In the genomic region with DNA sequence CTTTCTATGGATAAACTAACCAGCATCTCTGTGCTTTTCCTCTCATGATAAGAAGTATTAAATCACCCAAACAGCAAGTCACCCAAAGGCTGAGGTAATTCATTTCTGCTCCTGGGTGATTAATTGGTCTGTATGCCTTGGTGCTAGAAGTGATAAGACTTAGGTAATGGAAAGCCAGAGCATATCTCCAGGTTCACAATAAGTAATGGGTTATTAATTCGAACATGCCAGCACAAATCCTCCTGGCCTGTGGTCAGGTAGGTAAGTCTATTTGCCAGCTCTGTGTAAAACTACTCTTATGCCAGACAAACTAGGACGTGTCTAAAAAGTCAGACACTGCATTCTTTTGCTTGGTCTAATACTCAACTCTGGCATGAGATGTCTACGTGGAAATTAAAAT, we compare ENCODE assay signal across 17 cellular contexts. TPM values are rescaled to one million over a fixed set of nuclear protein-coding genes. Genes with fewer than 3 reads are reported as not detected.
DNase-seq lines count a peak whose midpoint lies in the region; ATAC-seq and TF ChIP-seq lines count a peak whose summit lies in the region.
"Had no signal": no experiment of that assay in that cellular context is flagged by ENCODE, and none has a peak within 500 bp of the region (broad histone marks: within the 10 kb centered on the region; RNA-seq: fewer than 3 reads in every experiment).

No MANE protein-coding gene starts in this region.

- no peaks in the 10 kb centered on the region for H3K36me3 ChIP-seq in HEK293 (ENCODE audit: control insufficient read depth in 2 of 2, insufficient read depth in 1 of 2, low read length in 2 of 2)
- no peaks in the 10 kb centered on the region for H3K36me3 ChIP-seq in RWPE2 (ENCODE audit: low read depth)
- H3K36me3 ChIP-seq: BLaER1 treated with 17β-estradiol and CSF1 and Interleukin-3, amounts not matched to agents 10 nM and 100 nM had no signal

- peaks cover 32% of the 10 kb centered on the region for H3K4me1 Mint-ChIP-seq in Calu3 (ENCODE audit: low read depth, unreplicated experiment)

- H3K27ac Mint-ChIP-seq in Calu3 (ENCODE audit: unreplicated experiment) = no peak overlapping the region

- H3K27ac ChIP-seq in HEK293 (ENCODE audit: extremely low read depth, low read depth, low read length) (no peak overlapping the region), RWPE2 (ENCODE audit: poor library complexity, severe bottlenecking) (peak overlapping the region; percentile 36)
- H3K27ac ChIP-seq: A549; BLaER1 treated with 17β-estradiol and CSF1 and Interleukin-3, amounts not matched to agents 10 nM and 100 nM; HL-60 had no signal

- no peaks in the 10 kb centered on the region for H3K27me3 ChIP-seq in RWPE2 (ENCODE audit: insufficient read depth, poor library complexity, severe bottlenecking)
- H3K27me3 ChIP-seq: BLaER1 treated with 17β-estradiol and CSF1 and Interleukin-3, amounts not matched to agents 10 nM and 100 nM had no signal

- TF ChIP-seq CTCF in HEK293 (tag by site-specific recombination; IDR thresholded peaks at IDR 0.05) (no peak), RWPE2 (IDR thresholded peaks at IDR 0.05; ENCODE audit: poor library complexity, severe bottlenecking) (no peak), Calu3 (IDR thresholded peaks at IDR 0.05; ENCODE audit: unreplicated experiment) (no peak)

- ATAC-seq in RWPE2 (ENCODE audit: low read depth) = peak; percentile 77
- ATAC-seq in left lobe of liver = peak; percentile 20
- no peak for ATAC-seq in HG02840 (IDR thresholded peaks at IDR 0.05; ENCODE audit: low FRiP score, unreplicated experiment)
- ATAC-seq: A549, PC-3 had no signal

- POLR2A ChIA-PET in HEK293 (lab: Yijun Ruan, JAX) = no interaction called here

- H3K9me3 ChIP-seq in HEK293 (ENCODE audit: control insufficient read depth, insufficient read depth, low read depth, low read length) (no peaks in the 10 kb centered on the region), RWPE2 (ENCODE audit: severe bottlenecking) (no peaks in the 10 kb centered on the region)
- H3K9me3 ChIP-seq: A549; BLaER1 treated with 17β-estradiol and CSF1 and Interleukin-3, amounts not matched to agents 10 nM and 100 nM had no signal

- DNase-seq in RWPE2 (ENCODE audit: low spot score) (no peak), erythroblast (lab: John Stamatoyannopoulos, UW) (peak; percentile 14 to 24), left lobe of liver (ENCODE audit: low spot score) (no peak), medulla oblongata (ENCODE audit: extremely low spot score) (no peak), Calu3 (no peak), NCI-H146 (lab: John Stamatoyannopoulos, UW) (no peak)
- DNase-seq: DMS 273 treated with DMSO at 0.1 percent for 48 hours, MV-4-11, NCI-H1930, NCI-H446 treated with DMSO at 0.1 percent for 48 hours, NCI-H748 treated with DMSO at 0.1 percent for 48 hours, PC-3 had no signal

- no TSS peak for BruUV-seq in Calu3 (replicated peaks; lab: Mats Ljungman, UMichigan)

- H3K4me1 ChIP-seq in HEK293 (ENCODE audit: control insufficient read depth, insufficient read depth, low read length) (peaks cover 13% of the 10 kb centered on the region), RWPE2 (ENCODE audit: insufficient read depth, poor library complexity, severe bottlenecking) (peaks cover 19% of the 10 kb centered on the region)

- H3K4me3 ChIP-seq in HEK293 (ENCODE audit: low read depth, low read length) (no peak overlapping the region), RWPE2 (ENCODE audit: severe bottlenecking) (no peak overlapping the region)
- H3K4me3 ChIP-seq: A549; BLaER1 treated with 17β-estradiol and CSF1 and Interleukin-3, amounts not matched to agents 10 nM and 100 nM had no signal

- H3K9me3 Mint-ChIP-seq in Calu3 (ENCODE audit: low read depth, unreplicated experiment) = no peaks in the 10 kb centered on the region

- H3K4me3 Mint-ChIP-seq in Calu3 (ENCODE audit: low read depth, unreplicated experiment) = no peak overlapping the region

- CTCF ChIA-PET in HEK293 (lab: Yijun Ruan, JAX) (interaction anchor here (0.8 to 3.4 kb wide), 3 partner anchors 440 to 1118 kb away, joined by 3 to 30 read pairs (median 4); no protein-coding TSS in a partner anchor), Calu3 (lab: Charles Lee) (no interaction called here)

- intact Hi-C loops in Calu3 (cut with micrococcal nuclease; ENCODE audit: unreplicated experiment) = no loop called here

- no peaks in the 10 kb centered on the region for H3K27me3 Mint-ChIP-seq in Calu3 (ENCODE audit: unreplicated experiment)

- no peak for TF ChIP-seq POLR2A in erythroblast (IDR thresholded peaks at IDR 0.05; ENCODE audit: low read length)

- no peaks in the 10 kb centered on the region for H3K36me3 Mint-ChIP-seq in Calu3 (ENCODE audit: insufficient read depth, unreplicated experiment)

TF ChIP-seq in HEK293, 187 proteins besides CTCF, POLR2A, EP300 and RAD21 (continues in another document):
- TF ChIP-seq ZNF600 (tag by site-specific recombination; IDR thresholded peaks at IDR 0.05) (peak; percentile 42; the same call in 1 of the 2 replicates), ZNF184 (tag by site-specific recombination; IDR thresholded peaks at IDR 0.05) (peak; percentile 53; the same call in 1 of the 2 replicates), ZNF629 (tag by site-specific recombination; IDR thresholded peaks at IDR 0.05) (0 out of 2 replicates have a peak, but pooled peaks have one; percentile 42), ZNF10 (tag by site-specific recombination; IDR thresholded peaks at IDR 0.05) (0 out of 2 replicates have a peak, but pooled peaks have one; percentile 17), ZNF48 (tag by site-specific recombination; IDR thresholded peaks at IDR 0.05) (no peak), ZNF366 (tag by site-specific recombination; conservative IDR thresholded peaks at IDR 0.05) (peak; percentile 62)
- TF ChIP-seq, protein P1, sequence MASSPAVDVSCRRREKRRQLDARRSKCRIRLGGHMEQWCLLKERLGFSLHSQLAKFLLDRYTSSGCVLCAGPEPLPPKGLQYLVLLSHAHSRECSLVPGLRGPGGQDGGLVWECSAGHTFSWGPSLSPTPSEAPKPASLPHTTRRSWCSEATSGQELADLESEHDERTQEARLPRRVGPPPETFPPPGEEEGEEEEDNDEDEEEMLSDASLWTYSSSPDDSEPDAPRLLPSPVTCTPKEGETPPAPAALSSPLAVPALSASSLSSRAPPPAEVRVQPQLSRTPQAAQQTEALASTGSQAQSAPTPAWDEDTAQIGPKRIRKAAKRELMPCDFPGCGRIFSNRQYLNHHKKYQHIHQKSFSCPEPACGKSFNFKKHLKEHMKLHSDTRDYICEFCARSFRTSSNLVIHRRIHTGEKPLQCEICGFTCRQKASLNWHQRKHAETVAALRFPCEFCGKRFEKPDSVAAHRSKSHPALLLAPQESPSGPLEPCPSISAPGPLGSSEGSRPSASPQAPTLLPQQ (tag by site-specific recombination; IDR thresholded peaks at IDR 0.05) = peak; percentile 24; the same call in 1 of the 2 replicates
- TF ChIP-seq, protein P2, sequence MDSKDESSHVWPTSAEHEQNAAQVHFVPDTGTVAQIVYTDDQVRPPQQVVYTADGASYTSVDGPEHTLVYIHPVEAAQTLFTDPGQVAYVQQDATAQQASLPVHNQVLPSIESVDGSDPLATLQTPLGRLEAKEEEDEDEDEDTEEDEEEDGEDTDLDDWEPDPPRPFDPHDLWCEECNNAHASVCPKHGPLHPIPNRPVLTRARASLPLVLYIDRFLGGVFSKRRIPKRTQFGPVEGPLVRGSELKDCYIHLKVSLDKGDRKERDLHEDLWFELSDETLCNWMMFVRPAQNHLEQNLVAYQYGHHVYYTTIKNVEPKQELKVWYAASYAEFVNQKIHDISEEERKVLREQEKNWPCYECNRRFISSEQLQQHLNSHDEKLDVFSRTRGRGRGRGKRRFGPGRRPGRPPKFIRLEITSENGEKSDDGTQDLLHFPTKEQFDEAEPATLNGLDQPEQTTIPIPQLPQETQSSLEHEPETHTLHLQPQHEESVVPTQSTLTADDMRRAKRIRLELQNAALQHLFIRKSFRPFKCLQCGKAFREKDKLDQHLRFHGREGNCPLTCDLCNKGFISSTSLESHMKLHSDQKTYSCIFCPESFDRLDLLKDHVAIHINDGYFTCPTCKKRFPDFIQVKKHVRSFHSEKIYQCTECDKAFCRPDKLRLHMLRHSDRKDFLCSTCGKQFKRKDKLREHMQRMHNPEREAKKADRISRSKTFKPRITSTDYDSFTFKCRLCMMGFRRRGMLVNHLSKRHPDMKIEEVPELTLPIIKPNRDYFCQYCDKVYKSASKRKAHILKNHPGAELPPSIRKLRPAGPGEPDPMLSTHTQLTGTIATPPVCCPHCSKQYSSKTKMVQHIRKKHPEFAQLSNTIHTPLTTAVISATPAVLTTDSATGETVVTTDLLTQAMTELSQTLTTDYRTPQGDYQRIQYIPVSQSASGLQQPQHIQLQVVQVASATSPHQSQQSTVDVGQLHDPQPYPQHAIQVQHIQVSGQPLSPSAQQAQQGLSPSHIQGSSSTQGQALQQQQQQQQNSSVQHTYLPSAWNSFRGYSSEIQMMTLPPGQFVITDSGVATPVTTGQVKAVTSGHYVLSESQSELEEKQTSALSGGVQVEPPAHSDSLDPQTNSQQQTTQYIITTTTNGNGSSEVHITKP (tag by site-specific recombination; IDR thresholded peaks at IDR 0.05) = peak; percentile 17; the same call in 1 of the 2 replicates
- TF ChIP-seq, protein P3, sequence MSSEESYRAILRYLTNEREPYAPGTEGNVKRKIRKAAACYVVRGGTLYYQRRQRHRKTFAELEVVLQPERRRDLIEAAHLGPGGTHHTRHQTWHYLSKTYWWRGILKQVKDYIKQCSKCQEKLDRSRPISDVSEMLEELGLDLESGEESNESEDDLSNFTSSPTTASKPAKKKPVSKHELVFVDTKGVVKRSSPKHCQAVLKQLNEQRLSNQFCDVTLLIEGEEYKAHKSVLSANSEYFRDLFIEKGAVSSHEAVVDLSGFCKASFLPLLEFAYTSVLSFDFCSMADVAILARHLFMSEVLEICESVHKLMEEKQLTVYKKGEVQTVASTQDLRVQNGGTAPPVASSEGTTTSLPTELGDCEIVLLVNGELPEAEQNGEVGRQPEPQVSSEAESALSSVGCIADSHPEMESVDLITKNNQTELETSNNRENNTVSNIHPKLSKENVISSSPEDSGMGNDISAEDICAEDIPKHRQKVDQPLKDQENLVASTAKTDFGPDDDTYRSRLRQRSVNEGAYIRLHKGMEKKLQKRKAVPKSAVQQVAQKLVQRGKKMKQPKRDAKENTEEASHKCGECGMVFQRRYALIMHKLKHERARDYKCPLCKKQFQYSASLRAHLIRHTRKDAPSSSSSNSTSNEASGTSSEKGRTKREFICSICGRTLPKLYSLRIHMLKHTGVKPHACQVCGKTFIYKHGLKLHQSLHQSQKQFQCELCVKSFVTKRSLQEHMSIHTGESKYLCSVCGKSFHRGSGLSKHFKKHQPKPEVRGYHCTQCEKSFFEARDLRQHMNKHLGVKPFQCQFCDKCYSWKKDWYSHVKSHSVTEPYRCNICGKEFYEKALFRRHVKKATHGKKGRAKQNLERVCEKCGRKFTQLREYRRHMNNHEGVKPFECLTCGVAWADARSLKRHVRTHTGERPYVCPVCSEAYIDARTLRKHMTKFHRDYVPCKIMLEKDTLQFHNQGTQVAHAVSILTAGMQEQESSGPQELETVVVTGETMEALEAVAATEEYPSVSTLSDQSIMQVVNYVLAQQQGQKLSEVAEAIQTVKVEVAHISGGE (tag by site-specific recombination; conservative IDR thresholded peaks at IDR 0.05; ENCODE audit: low read depth) = no peak

RNA-seq across cellular contexts. Expression of a gene that starts 11.2 kb away (rescaled TPM):
- total RNA-seq in left lobe of liver (5.8 TPM), Calu3 (2022) (91.6 and 100 TPM in 2 replicates)

RNA-seq across cellular contexts. Expression of a gene that starts 33.3 kb away (rescaled TPM):
- total RNA-seq in left lobe of liver (66.0 TPM), Calu3 (2022) (212 and 223 TPM in 2 replicates)

Comparison
In these comparisons a context has a peak if more than half of its experiments do, and no peak if none do; other contexts are left out.
1. DNase-seq: peak in erythroblast (2 of 2); none in RWPE2 (single experiment), left lobe of liver (single experiment), medulla oblongata (single experiment), Calu3 (single experiment) and NCI-H146 (single experiment).
2. RNA of a gene that starts 11.2 kb away (total RNA-seq): 91.6 to 100 TPM in Calu3; 5.8 TPM in left lobe of liver (single experiment); every median in the first group is over 10 times any median in the second.